ENCODE assay signal across 8 cellular contexts in genomic region chr2:151071382-151071781, GRCh38.
DNase-seq lines count a peak whose midpoint lies in the region; ATAC-seq and TF ChIP-seq lines count a peak whose summit lies in the region.

No MANE protein-coding gene starts in this region.

- no peaks in the 10 kb centered on the region for H3K27me3 ChIP-seq in WERI-Rb-1 (ENCODE audit: insufficient read depth, low read depth, severe bottlenecking)

- TF ChIP-seq CTCF in AG04449 (IDR thresholded peaks at IDR 0.05; ENCODE audit: insufficient read depth, low read length, missing control alignments), result peak; percentile 59
- TF ChIP-seq CTCF in WERI-Rb-1 (IDR thresholded peaks at IDR 0.05; ENCODE audit: low read depth, low read length), result peak; percentile 64

- ATAC-seq in HG03439 (IDR thresholded peaks at IDR 0.05; ENCODE audit: unreplicated experiment) (no peak), GM19023 (IDR thresholded peaks at IDR 0.05; ENCODE audit: unreplicated experiment) (no peak)

- POLR2A ChIA-PET in AG04449 (lab: Yijun Ruan, JAX), result no interaction called here

- CTCF ChIA-PET in AG04449 (lab: Yijun Ruan, JAX), result interaction anchor here (0.7 to 1.8 kb wide), 12 partner anchors 8 to 439 kb away, joined by 3 to 6 read pairs (median 4); no protein-coding TSS in a partner anchor

- no peaks in the 10 kb centered on the region for H3K36me3 ChIP-seq in WERI-Rb-1

- no peak overlapping the region for H3K27ac ChIP-seq in WERI-Rb-1

- H3K9me3 ChIP-seq in WERI-Rb-1 (ENCODE audit: severe bottlenecking), result no peaks in the 10 kb centered on the region

- DNase-seq in AG04449 (ENCODE audit: low read depth, low spot score), result no peak
- peak; percentile 36 for DNase-seq in HT-29 (ENCODE audit: low spot score)
- peak; percentile 45 for DNase-seq in WERI-Rb-1
- DNase-seq in iPS-NIHi11 (ENCODE audit: low spot score), result peak; percentile 22
- no peak for DNase-seq in NCI-H1092 treated with DMSO at 0.1 percent for 48 hours (lab: John Stamatoyannopoulos, UW)
- DNase-seq in NCI-H128 (lab: John Stamatoyannopoulos, UW; ENCODE audit: unreplicated experiment), result no peak

- H3K4me3 ChIP-seq in AG04449 (ENCODE audit: low read depth, low read length) (no peak overlapping the region), WERI-Rb-1 (ENCODE audit: low read depth, low read length) (no peak overlapping the region)

Comparison
In these comparisons a context has a peak if more than half of its experiments do, and no peak if none do; other contexts are left out.
1. DNase-seq: peak in HT-29 (single experiment), WERI-Rb-1 (single experiment) and iPS-NIHi11 (single experiment); none in AG04449 (single experiment), NCI-H1092 treated with DMSO at 0.1 percent for 48 hours (single experiment) and NCI-H128 (single experiment).